ENCODE assay signal across 21 cellular contexts in genomic region chr3:126036056-126036549, GRCh38. TPM values are rescaled to one million over a fixed set of nuclear protein-coding genes. Genes with fewer than 3 reads are reported as not detected.
DNase-seq lines count a peak whose midpoint lies in the region; ATAC-seq and TF ChIP-seq lines count a peak whose summit lies in the region.
"Had no signal": no experiment of that assay in that cellular context is flagged by ENCODE, and none has a peak within 500 bp of the region (broad histone marks: within the 10 kb centered on the region; RNA-seq: fewer than 3 reads in every experiment).

No MANE protein-coding gene starts in this region.

- CTCF ChIA-PET in Calu3 (lab: Charles Lee): no interaction called here

- no peak overlapping the region for H2AK5ac ChIP-seq in neuronal stem cell (ENCODE audit: low read depth, low read length)

- no peak overlapping the region for H4K91ac ChIP-seq in neuronal stem cell (ENCODE audit: low read depth, low read length, poor library complexity)

- no peak overlapping the region for H3K23ac ChIP-seq in neuronal stem cell (ENCODE audit: low read depth, low read length, poor library complexity)

- no peak overlapping the region for H3K9ac ChIP-seq in neuronal stem cell (ENCODE audit: low read depth, low read length, poor library complexity)

- no peaks in the 10 kb centered on the region for H3K79me1 ChIP-seq in neuronal stem cell (ENCODE audit: low read depth, low read length)

- no CpG with 5 or more reads among the region's 10 CpGs for WGBS in neuronal stem cell (ENCODE audit: extremely low coverage in 2 of 2, insufficient read length in 2 of 2, insufficient replicate concordance in 1 of 2), 2 donors

- no TSS peak for BruUV-seq in Calu3 (replicated peaks; lab: Mats Ljungman, UMichigan)

- peak overlapping the region; percentile 11 for H3K18ac ChIP-seq in neuronal stem cell (ENCODE audit: low read length)

- H3K4me2 ChIP-seq in neuronal stem cell (ENCODE audit: insufficient read depth, low read length, poor library complexity, severe bottlenecking): no peak overlapping the region

- peaks cover 4% of the 10 kb centered on the region for H3K36me3 Mint-ChIP-seq in Calu3 (ENCODE audit: insufficient read depth, unreplicated experiment)

- H2BK5ac ChIP-seq in neuronal stem cell (ENCODE audit: low read length): no peak overlapping the region

- H3K9me3 Mint-ChIP-seq in Calu3 (ENCODE audit: low read depth, unreplicated experiment): no peaks in the 10 kb centered on the region

- no peaks in the 10 kb centered on the region for H3K27me3 ChIP-seq in neuronal stem cell (ENCODE audit: control insufficient read depth in 3 of 3, insufficient read depth in 3 of 3, low read depth in 1 of 3, low read length in 3 of 3)

- H2BK120ac ChIP-seq in neuronal stem cell (ENCODE audit: low read depth, low read length): no peak overlapping the region

- no peak overlapping the region for H3K27ac ChIP-seq in coronary artery
- no peak overlapping the region for H3K27ac ChIP-seq in neuronal stem cell (replicated peaks; ENCODE audit: low read length)
- H3K27ac ChIP-seq: C4-2B had no signal

- H2BK12ac ChIP-seq in neuronal stem cell (ENCODE audit: low read length): no peak overlapping the region

- peaks cover 0 to 4% of the 10 kb centered on the region in 2 donors for H3K9me3 ChIP-seq in neuronal stem cell (replicated peaks in 1 of 2; ENCODE audit: control insufficient read depth in 2 of 2, insufficient read depth in 1 of 2, low read depth in 1 of 2, low read length in 2 of 2)

- ATAC-seq in Right ventricle myocardium inferior (no peak), left cardiac atrium (no peak)
- ATAC-seq: HCT116, Panc1 had no signal

- no peak overlapping the region for H4K8ac ChIP-seq in neuronal stem cell (ENCODE audit: low read depth, low read length)

- peaks cover 0 to 16% of the 10 kb centered on the region in 2 donors for H3K36me3 ChIP-seq in neuronal stem cell (replicated peaks in 1 of 2; ENCODE audit: control insufficient read depth in 2 of 2, insufficient read depth in 2 of 2, low read length in 2 of 2)

- no peaks in the 10 kb centered on the region for H3K27me3 Mint-ChIP-seq in Calu3 (ENCODE audit: unreplicated experiment)

- DNase-seq in Right ventricle myocardium inferior (ENCODE audit: missing footprints): peak; percentile 7
- DNase-seq in left cardiac atrium: no peak
- peak; percentile 40 for DNase-seq in coronary artery (ENCODE audit: low spot score)
- DNase-seq in neuronal stem cell (ENCODE audit: low spot score): no peak
- peak; percentile 30 for DNase-seq in ureter (ENCODE audit: low spot score)
- no peak for DNase-seq in NCI-H524 treated with DMSO at 0.1 percent for 48 hours (lab: John Stamatoyannopoulos, UW)
- DNase-seq in activated CD4-positive, alpha-beta T cell treated with anti-CD3 and anti-CD28 coated beads for 4 hours: no peak
- DNase-seq in Calu3: no peak
- DNase-seq: EL, GF-D8, KBM-7, MM.1S, NCI-H1092, NCI-H1436 treated with DMSO at 0.1 percent for 48 hours, NCI-H2029, NCI-H2227 treated with DMSO at 0.1 percent for 48 hours, NCI-H510A, NCI-H82 had no signal

- peaks cover 9% of the 10 kb centered on the region for H3K4me1 Mint-ChIP-seq in Calu3 (ENCODE audit: low read depth, unreplicated experiment)

- no peak for TF ChIP-seq CTCF in coronary artery (IDR thresholded peaks at IDR 0.05)
- no peak for TF ChIP-seq CTCF in Calu3 (IDR thresholded peaks at IDR 0.05; ENCODE audit: unreplicated experiment)

- H3K4me1 ChIP-seq in neuronal stem cell (ENCODE audit: control insufficient read depth in 2 of 2, insufficient read depth in 1 of 2, low read depth in 1 of 2, low read length in 2 of 2): peaks cover 0 to 2% of the 10 kb centered on the region in 2 donors

- no peak overlapping the region for H3K27ac Mint-ChIP-seq in Calu3 (ENCODE audit: unreplicated experiment)

- intact Hi-C loops in Right ventricle myocardium inferior (cut with DNase I): no loop called here
- intact Hi-C loops in left cardiac atrium (cut with DNase I): no loop called here
- intact Hi-C loops in Calu3 (cut with micrococcal nuclease; ENCODE audit: unreplicated experiment): no loop called here

- H3K14ac ChIP-seq in neuronal stem cell (ENCODE audit: low read length): no peak overlapping the region

- no peak overlapping the region for H3K4me3 Mint-ChIP-seq in Calu3 (ENCODE audit: low read depth, unreplicated experiment)

- no peak overlapping the region for H2AFZ ChIP-seq in neuronal stem cell (ENCODE audit: low read length)

- H3K4me3 ChIP-seq in coronary artery (no peak overlapping the region), neuronal stem cell (ENCODE audit: low read length in 2 of 2) (no peak overlapping the region)

- no peak overlapping the region for H2BK15ac ChIP-seq in neuronal stem cell (ENCODE audit: low read length)

- H3K4ac ChIP-seq in neuronal stem cell (ENCODE audit: low read length): no peak overlapping the region

RNA-seq across cellular contexts. Expression of gene SLC41A3, which starts 47.8 kb away (rescaled TPM):
- total RNA-seq in Right ventricle myocardium inferior: 36.2 TPM
- total RNA-seq in left cardiac atrium: 10 to 100 TPM; 31.1 to 34.0 TPM
- 46.4 TPM for polyA plus RNA-seq in neuronal stem cell (2013, experiment 1 of 2)
- polyA plus RNA-seq in neuronal stem cell (2013, experiment 2 of 2): 47.5 TPM
- total RNA-seq in ureter: 72.0 TPM
- total RNA-seq in Calu3 (2022): 69.6 and 101 TPM in 2 replicates

Comparison
In these comparisons a context has a peak if more than half of its experiments do, and no peak if none do; other contexts are left out.
1. DNase-seq: peak in Right ventricle myocardium inferior (single experiment), coronary artery (single experiment) and ureter (single experiment); none in left cardiac atrium (single experiment), neuronal stem cell (single experiment), NCI-H524 treated with DMSO at 0.1 percent for 48 hours (single experiment), activated CD4-positive, alpha-beta T cell treated with anti-CD3 and anti-CD28 coated beads for 4 hours (0 of 2) and Calu3 (single experiment).